ENCODE assay signal across 10 cellular contexts in the genomic region with DNA sequence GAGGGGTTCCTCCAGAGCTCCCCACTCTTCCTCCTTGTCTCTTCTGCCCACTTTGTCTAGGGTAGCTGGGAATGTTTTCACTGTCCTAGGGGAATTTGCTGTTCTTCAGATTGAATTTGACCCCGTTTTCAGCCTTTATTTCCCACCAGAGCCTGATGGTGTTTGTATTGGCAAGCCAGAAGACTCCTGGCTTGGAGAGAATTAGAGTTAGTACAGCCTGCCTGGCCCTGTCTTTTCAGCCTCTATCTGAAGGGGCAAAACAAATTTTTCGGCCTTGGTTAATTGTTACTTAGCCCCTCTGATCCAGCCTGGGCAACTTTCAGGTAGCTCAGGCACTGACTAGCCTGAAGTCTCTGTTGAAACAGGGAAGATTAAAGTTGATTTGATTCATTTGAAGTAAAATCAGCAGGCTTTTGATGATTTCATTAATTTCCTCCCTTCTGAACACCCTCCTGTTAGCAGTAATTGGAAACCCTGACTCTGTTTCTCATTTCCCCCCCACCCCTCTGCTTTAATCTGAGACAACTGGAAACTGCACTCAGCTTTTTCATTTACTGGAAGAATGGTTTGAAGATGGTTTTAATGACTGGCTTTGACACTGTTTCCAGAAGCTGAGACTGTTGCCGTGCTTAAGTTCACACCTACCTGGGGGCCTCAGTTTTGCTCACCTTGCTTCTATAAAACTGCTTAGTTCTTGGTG.
DNase-seq lines count a peak whose midpoint lies in the region; ATAC-seq and TF ChIP-seq lines count a peak whose summit lies in the region.
"Had no signal": no experiment of that assay in that cellular context is flagged by ENCODE, and none has a peak within 500 bp of the region (broad histone marks: within the 10 kb centered on the region; RNA-seq: fewer than 3 reads in every experiment).

No MANE protein-coding gene starts in this region.

- no TSS peak for BruUV-seq in OCI-LY7 (replicated peaks; lab: Mats Ljungman, UMichigan)

- H3K4me3 Mint-ChIP-seq in stimulated activated naive CD8-positive, alpha-beta T cell treated with anti-CD3 and anti-CD28 coated beads, Interleukin-15, amount 100 ng/mL, for 72 hours = peak overlapping the region; percentile 46 to 80

- peaks cover 58% of the 10 kb centered on the region for H4K20me1 ChIP-seq in OCI-LY7 (ENCODE audit: insufficient read depth, low read length)

- no peaks in the 10 kb centered on the region for H3K27me3 Mint-ChIP-seq in stimulated activated naive CD8-positive, alpha-beta T cell treated with anti-CD3 and anti-CD28 coated beads, Interleukin-15, amount 100 ng/mL, for 72 hours

- H3K79me2 ChIP-seq in OCI-LY7 (ENCODE audit: insufficient read depth, low read depth, low read length) = peaks cover 97% of the 10 kb centered on the region

- H3K4me3 ChIP-seq in OCI-LY7 (ENCODE audit: low read depth, low read length, poor library complexity, severe bottlenecking) = no peak overlapping the region
- H3K4me3 ChIP-seq in mucosa of descending colon = no peak overlapping the region

- H3K9me3 ChIP-seq in OCI-LY7 (ENCODE audit: low read length) (no peaks in the 10 kb centered on the region), mucosa of descending colon (no peaks in the 10 kb centered on the region)

- no peak overlapping the region for H3K27ac ChIP-seq in OCI-LY7 (ENCODE audit: low read depth, low read length, poor library complexity, severe bottlenecking)

- intact Hi-C loops in OCI-LY7 (cut with micrococcal nuclease; ENCODE audit: unreplicated experiment) (loop anchor here (5.0 kb wide), 1 partner anchor 33 kb away; no protein-coding TSS in a partner anchor), mucosa of descending colon (cut with DNase I, micrococcal nuclease) (no loop called here)

- no peak overlapping the region for H2AFZ ChIP-seq in OCI-LY7 (ENCODE audit: low read length)

- H3K27ac Mint-ChIP-seq in stimulated activated naive CD8-positive, alpha-beta T cell treated with anti-CD3 and anti-CD28 coated beads, Interleukin-15, amount 100 ng/mL, for 72 hours = peak overlapping the region; percentile 64 to 98

- peak overlapping the region; percentile 65 for H3K4me2 ChIP-seq in OCI-LY7 (ENCODE audit: low read length)

- CTCF ChIA-PET in OCI-LY7 (lab: Charles Lee; ENCODE audit: unreplicated experiment) = interaction anchor here (0.8 kb wide), 1 partner anchor 22 kb away, joined by 3 read pairs; no protein-coding TSS in a partner anchor

- peaks cover 73% of the 10 kb centered on the region for H3K4me1 Mint-ChIP-seq in stimulated activated naive CD8-positive, alpha-beta T cell treated with anti-CD3 and anti-CD28 coated beads, Interleukin-15, amount 100 ng/mL, for 72 hours

- H3K36me3 ChIP-seq in OCI-LY7 (ENCODE audit: insufficient read depth, low read length) = peaks cover 59% of the 10 kb centered on the region
- H3K36me3 ChIP-seq in mucosa of descending colon (ENCODE audit: low read depth) = no peaks in the 10 kb centered on the region

- TF ChIP-seq CTCF in OCI-LY7 (conservative IDR thresholded peaks at IDR 0.05; ENCODE audit: low read length) = no peak
- no peak for TF ChIP-seq CTCF in mucosa of descending colon (IDR thresholded peaks at IDR 0.05)

- peaks cover 64% of the 10 kb centered on the region for H3K4me1 ChIP-seq in OCI-LY7 (ENCODE audit: insufficient read depth, low read length, poor library complexity, severe bottlenecking)
- H3K4me1 ChIP-seq in mucosa of descending colon (ENCODE audit: low read depth) = peaks cover 24% of the 10 kb centered on the region

- no peaks in the 10 kb centered on the region for H3K9me3 Mint-ChIP-seq in stimulated activated naive CD8-positive, alpha-beta T cell treated with anti-CD3 and anti-CD28 coated beads, Interleukin-15, amount 100 ng/mL, for 72 hours

- POLR2A ChIA-PET in OCI-LY7 (lab: Charles Lee) = interaction anchor here (0.7 to 1.3 kb wide), 4 partner anchors 9 to 631 kb away, joined by 3 to 4 read pairs (median 4); no protein-coding TSS in a partner anchor

- no peaks in the 10 kb centered on the region for H3K9me2 ChIP-seq in OCI-LY7 (ENCODE audit: insufficient read depth, low read length)

- ATAC-seq in left lobe of liver (peak; percentile 45), mucosa of descending colon (no peak), GM18907 (IDR thresholded peaks at IDR 0.05; ENCODE audit: unreplicated experiment) (no peak)
- ATAC-seq in stimulated activated naive CD8-positive, alpha-beta T cell treated with anti-CD3 and anti-CD28 coated beads, Interleukin-15, amount 100 ng/mL, for 72 hours = no peak
- ATAC-seq: HCT116 had no signal

- DNase-seq in OCI-LY7 (ENCODE audit: low spot score) (no peak), left lobe of liver (ENCODE audit: low spot score) (no peak), mucosa of descending colon (no peak), NCI-H187 treated with DMSO at 0.1 percent for 48 hours (lab: John Stamatoyannopoulos, UW) (no peak)
- peak; percentile 45 for DNase-seq in activated naive CD4-positive, alpha-beta T cell treated with anti-CD3 and anti-CD28 coated beads, Interleukin-2, amount 50 U/mL, for 16 hours
- DNase-seq in stimulated activated naive CD8-positive, alpha-beta T cell treated with anti-CD3 and anti-CD28 coated beads, Interleukin-15, amount 100 ng/mL, for 72 hours = no peak
- DNase-seq: DMS79 treated with DMSO at 0.1 percent for 48 hours, foreskin melanocyte had no signal
